ENCODE assay signal across 10 cellular contexts in genomic region chr2:188975497-188976102, GRCh38. TPM values are rescaled to one million over a fixed set of nuclear protein-coding genes. Genes with fewer than 3 reads are reported as not detected.
DNase-seq lines count a peak whose midpoint lies in the region; ATAC-seq and TF ChIP-seq lines count a peak whose summit lies in the region.
"Had no signal": no experiment of that assay in that cellular context is flagged by ENCODE, and none has a peak within 500 bp of the region (broad histone marks: within the 10 kb centered on the region; RNA-seq: fewer than 3 reads in every experiment).

No MANE protein-coding gene starts in this region.

- no peak overlapping the region for H4K8ac ChIP-seq in trophoblast cell (ENCODE audit: low read depth, low read length)

- H3K36me3 ChIP-seq in SK-N-SH (replicated peaks in 1 of 2; ENCODE audit: control insufficient read depth in 1 of 2, insufficient read depth in 2 of 2, low read length in 1 of 2) (peaks cover 5 to 29% of the 10 kb centered on the region in 2 experiments), left ventricle myocardium inferior (no peaks in the 10 kb centered on the region), trophoblast cell (ENCODE audit: control insufficient read depth in 1 of 2, insufficient read depth in 2 of 2, low read length in 2 of 2) (no peaks in the 10 kb centered on the region)

- H3K9me3 ChIP-seq in SK-N-SH: no peaks in the 10 kb centered on the region
- H3K9me3 ChIP-seq in left ventricle myocardium inferior (replicated peaks): no peaks in the 10 kb centered on the region
- H3K9me3 ChIP-seq in trophoblast cell (ENCODE audit: insufficient read depth, low read depth, low read length): no peaks in the 10 kb centered on the region

- H2BK120ac ChIP-seq in trophoblast cell (ENCODE audit: insufficient read depth, low read length, poor library complexity): no peak overlapping the region

- peaks cover 71% of the 10 kb centered on the region for H3K79me2 ChIP-seq in SK-N-SH (ENCODE audit: insufficient read depth)
- no peaks in the 10 kb centered on the region for H3K79me2 ChIP-seq in trophoblast cell (ENCODE audit: control insufficient read depth, insufficient read depth, low read length, poor library complexity)

- no peak overlapping the region for H2AK5ac ChIP-seq in trophoblast cell (ENCODE audit: low read length)

- no peak overlapping the region for H3K14ac ChIP-seq in trophoblast cell (ENCODE audit: low read length)

- H3K4me2 ChIP-seq in SK-N-SH (peak overlapping the region; percentile 85), trophoblast cell (ENCODE audit: low read length) (peak overlapping the region; percentile 63)

- WGBS in SK-N-SH (ENCODE audit: low lambda C conversion rate): 21% methylated on average over 1 of the region's 1 CpG
- WGBS in trophoblast cell (ENCODE audit: extremely low coverage, insufficient coverage, insufficient read length): 80% methylated on average over 1 of the region's 1 CpG

- no peak; a peak in 1 of 4 replicates for TF ChIP-seq EP300 in SK-N-SH (IDR thresholded peaks at IDR 0.05; ENCODE audit: borderline replicate concordance in 1 of 2, low read depth in 1 of 2, low read length in 1 of 2)

- CTCF ChIA-PET in SK-N-SH (lab: Yijun Ruan, JAX): interaction anchor here (1.3 to 4.6 kb wide), 3 partner anchors 8 to 450 kb away, joined by 3 to 38 read pairs (median 4); no protein-coding TSS in a partner anchor

- H2AFZ ChIP-seq in SK-N-SH (ENCODE audit: low read depth): no peak overlapping the region
- H2AFZ ChIP-seq in trophoblast cell (ENCODE audit: insufficient read depth, low read length, poor library complexity): no peak overlapping the region

- peak overlapping the region; percentile 96 for H3K9ac ChIP-seq in SK-N-SH
- H3K9ac ChIP-seq in trophoblast cell (ENCODE audit: low read length): peak overlapping the region; percentile 79

- H3K4me3 ChIP-seq in SK-N-SH (ENCODE audit: low read depth in 2 of 2, low read length in 1 of 2) (peak overlapping the region; percentile 60 to 74; a peak in 3 of 4 replicates), left ventricle myocardium inferior (peak overlapping the region; percentile 64), trophoblast cell (ENCODE audit: low read depth, low read length) (peak overlapping the region; percentile 44)

- no peak overlapping the region for H3K23ac ChIP-seq in trophoblast cell (ENCODE audit: low read length)

- H3F3A ChIP-seq in SK-N-SH (replicated peaks; ENCODE audit: insufficient read depth): peaks cover 66% of the 10 kb centered on the region

- intact Hi-C loops in left ventricle myocardium inferior (cut with micrococcal nuclease): loop anchor here (5.0 to 10.0 kb wide), 2 partner anchors 188 to 451 kb away; no protein-coding TSS in a partner anchor

- no peak overlapping the region for H2BK12ac ChIP-seq in trophoblast cell (ENCODE audit: low read length)

- no peak overlapping the region for H3K18ac ChIP-seq in trophoblast cell (ENCODE audit: low read length)

- H3K4me1 ChIP-seq in SK-N-SH (ENCODE audit: control insufficient read depth in 1 of 2, insufficient read depth in 2 of 2, low read depth in 1 of 2, low read length in 1 of 2) (peaks cover 6 to 9% of the 10 kb centered on the region in 2 experiments; a peak in 3 of 4 replicates), left ventricle myocardium inferior (no peaks in the 10 kb centered on the region), trophoblast cell (ENCODE audit: control insufficient read depth in 1 of 2, insufficient read depth in 2 of 2, low read length in 2 of 2) (peaks cover 0 to 2% of the 10 kb centered on the region in 2 experiments)

- ATAC-seq in HG02973 (IDR thresholded peaks at IDR 0.05; ENCODE audit: unreplicated experiment) (no peak), GM21515 (IDR thresholded peaks at IDR 0.05; ENCODE audit: unreplicated experiment) (no peak), HG02970 (IDR thresholded peaks at IDR 0.05; ENCODE audit: low FRiP score, unreplicated experiment) (no peak)
- ATAC-seq: stimulated activated memory B cell treated with anti-CD40 and anti-IgM and Interleukin-4, amounts not matched to agents 10 μg/mL and 1 μg/mL and 100 μg/mL, for 72 hours had no signal

- H4K12ac ChIP-seq in trophoblast cell (ENCODE audit: low read depth, low read length): no peak overlapping the region

- no peak overlapping the region for H4K91ac ChIP-seq in trophoblast cell (ENCODE audit: low read depth, low read length)

- H3K27ac ChIP-seq in SK-N-SH (ENCODE audit: low read depth in 2 of 2, low read length in 1 of 2) (peak overlapping the region; percentile 99 to 100), left ventricle myocardium inferior (replicated peaks) (peak overlapping the region; percentile 82), trophoblast cell (ENCODE audit: low read depth, low read length) (peak overlapping the region; percentile 76)

- peaks cover 6% of the 10 kb centered on the region for H3K79me1 ChIP-seq in trophoblast cell (ENCODE audit: low read length)

- TF ChIP-seq RAD21 in SK-N-SH (IDR thresholded peaks at IDR 0.05; ENCODE audit: low read length): no peak

- no peaks in the 10 kb centered on the region for H3K9me2 ChIP-seq in SK-N-SH

- TF ChIP-seq CTCF in SK-N-SH (IDR thresholded peaks at IDR 0.05): no peak
- TF ChIP-seq CTCF in left ventricle myocardium inferior (IDR thresholded peaks at IDR 0.05; ENCODE audit: borderline replicate concordance): no peak

- H3K27me3 ChIP-seq in SK-N-SH (ENCODE audit: insufficient read depth): no peaks in the 10 kb centered on the region
- H3K27me3 ChIP-seq in left ventricle myocardium inferior (ENCODE audit: low read depth): no peaks in the 10 kb centered on the region
- no peaks in the 10 kb centered on the region for H3K27me3 ChIP-seq in trophoblast cell (ENCODE audit: insufficient read depth, low read length)

- DNase-seq in AG20443 (ENCODE audit: low spot score) (peak; percentile 73), SK-N-SH (no peak), left ventricle myocardium inferior (no peak), trophoblast cell (no peak), OCI-M2 (lab: John Stamatoyannopoulos, UW; ENCODE audit: unreplicated experiment) (no peak)
- DNase-seq: activated gamma-delta T cell had no signal

- H4K20me1 ChIP-seq in SK-N-SH (ENCODE audit: insufficient read depth): no peaks in the 10 kb centered on the region

- H2BK5ac ChIP-seq in trophoblast cell (ENCODE audit: low read depth, low read length, poor library complexity): no peak overlapping the region

- POLR2A ChIA-PET in SK-N-SH (lab: Yijun Ruan, JAX): no interaction called here

- H3K4ac ChIP-seq in trophoblast cell (ENCODE audit: low read depth, low read length): peak overlapping the region; percentile 16

TF ChIP-seq in SK-N-SH, 30 proteins besides CTCF, POLR2A, EP300 and RAD21:
- TF ChIP-seq TEAD4 (IDR thresholded peaks at IDR 0.05; ENCODE audit: borderline replicate concordance, insufficient read depth): no peak
- peak; percentile 95 for TF ChIP-seq POLR2AphosphoS5 (IDR thresholded peaks at IDR 0.05; ENCODE audit: low read depth, low read length)
- TF ChIP-seq ZBTB33 (IDR thresholded peaks at IDR 0.05; ENCODE audit: borderline replicate concordance, low read depth): 0 out of 2 replicates have a peak, but pooled peaks have one; percentile 11
- peak; percentile 80 for TF ChIP-seq MAX (IDR thresholded peaks at IDR 0.05; ENCODE audit: low read depth)
- no peak for TF ChIP-seq RCOR1 (IDR thresholded peaks at IDR 0.05; ENCODE audit: low read length)
- peak; percentile 77 for TF ChIP-seq TAF1 (IDR thresholded peaks at IDR 0.05; ENCODE audit: borderline replicate concordance, low read depth, low read length)
- TF ChIP-seq PBX3 (IDR thresholded peaks at IDR 0.05): peak; percentile 20; the same call in 1 of the 2 replicates
- no peak for TF ChIP-seq CHD2 (IDR thresholded peaks at IDR 0.05; ENCODE audit: low read length, partially characterized antibody)
- peak; percentile 67; the same call in 1 of the 2 replicates for TF ChIP-seq NFIC (IDR thresholded peaks at IDR 0.05; ENCODE audit: borderline replicate concordance)
- peak; percentile 61; the same call in 1 of the 2 replicates for TF ChIP-seq TCF12 (IDR thresholded peaks at IDR 0.05)
- peak; percentile 40; the same call in 1 of the 2 replicates for TF ChIP-seq SIN3A (IDR thresholded peaks at IDR 0.05; ENCODE audit: borderline replicate concordance, low read depth, low read length)
TF ChIP-seq in SK-N-SH: peak in this region for 8.

RNA-seq across cellular contexts. Expression of gene COL3A1, which starts 1.4 kb away (rescaled TPM):
- 900 and 987 TPM in 2 replicates for polyA plus RNA-seq in SK-N-SH (2012; rRNA removed)
- 795 and 912 TPM in 2 replicates for polyA plus RNA-seq in SK-N-SH (2012; cell fraction: cytosol; rRNA removed)
- 770 and 1,016 TPM in 2 replicates for polyA plus RNA-seq in SK-N-SH (2012; cell fraction: nucleus; rRNA removed)
- total RNA-seq in left ventricle myocardium inferior: 98.5 TPM
- polyA plus RNA-seq in trophoblast cell (2013): 842 and 849 TPM in 2 replicates
